14 cellular contexts compared by ENCODE assay signal in genomic region chr1:211324992-211325775, GRCh38. TPM values are rescaled to one million over a fixed set of nuclear protein-coding genes. Genes with fewer than 3 reads are reported as not detected.
DNase-seq lines count a peak whose midpoint lies in the region; ATAC-seq and TF ChIP-seq lines count a peak whose summit lies in the region.
"Had no signal": no experiment of that assay in that cellular context is flagged by ENCODE, and none has a peak within 500 bp of the region (broad histone marks: within the 10 kb centered on the region; RNA-seq: fewer than 3 reads in every experiment).

No MANE protein-coding gene starts in this region.

- H3K4me3 ChIP-seq in GM23338 = no peak overlapping the region
- H3K4me3 ChIP-seq in naive thymus-derived CD4-positive, alpha-beta T cell (ENCODE audit: low read length) = no peak overlapping the region
- H3K4me3 ChIP-seq: A549 had no signal

- H3K27me3 Mint-ChIP-seq in GM23338 (ENCODE audit: insufficient read depth, low read depth, poor library complexity) = peaks cover 18% of the 10 kb centered on the region
- no peaks in the 10 kb centered on the region for H3K27me3 Mint-ChIP-seq in activated CD4-positive, alpha-beta memory T cell treated with anti-CD3 and anti-CD28 coated beads, Interleukin-2, amount 10 ng/mL, durations not matched to agents 7 days and 5 days
- no peaks in the 10 kb centered on the region for H3K27me3 Mint-ChIP-seq in naive thymus-derived CD4-positive, alpha-beta T cell

- no peak for ATAC-seq in GM23338
- no peak for ATAC-seq in naive thymus-derived CD4-positive, alpha-beta T cell
- ATAC-seq in HG03469 (IDR thresholded peaks at IDR 0.05; ENCODE audit: unreplicated experiment) = no peak
- ATAC-seq: A549, esophagus mucosa, upper lobe of right lung had no signal

- H3K4me1 ChIP-seq in GM23338 (ENCODE audit: insufficient read depth) = peaks cover 20% of the 10 kb centered on the region
- peaks cover 9 to 38% of the 10 kb centered on the region in 2 donors for H3K4me1 ChIP-seq in naive thymus-derived CD4-positive, alpha-beta T cell (ENCODE audit: control insufficient read depth in 2 of 2, insufficient read depth in 2 of 2, low read length in 2 of 2)

- peak overlapping the region; percentile 82; the same call in 2 of the 3 replicates for H3K4me3 Mint-ChIP-seq in GM23338
- H3K4me3 Mint-ChIP-seq in activated CD4-positive, alpha-beta memory T cell treated with anti-CD3 and anti-CD28 coated beads, Interleukin-2, amount 10 ng/mL, durations not matched to agents 7 days and 5 days = peak overlapping the region; percentile 65
- H3K4me3 Mint-ChIP-seq in naive thymus-derived CD4-positive, alpha-beta T cell = peak overlapping the region; percentile 69 to 98 (median 95)

- H3K27ac ChIP-seq in GM23338 (ENCODE audit: low read depth) = no peak overlapping the region
- H3K27ac ChIP-seq in naive thymus-derived CD4-positive, alpha-beta T cell (ENCODE audit: low read depth, low read length) = no peak overlapping the region

- CTCF ChIA-PET in activated CD4-positive, alpha-beta memory T cell treated with anti-CD3 and anti-CD28 coated beads, Interleukin-2, amount 10 ng/mL, durations not matched to agents 7 days and 5 days (lab: Charles Lee) = interaction anchor here (0.6 to 6.2 kb wide), 8 partner anchors 13 to 189 kb away, joined by 3 to 55 read pairs (median 4); no protein-coding TSS in a partner anchor
- CTCF ChIA-PET in naive thymus-derived CD4-positive, alpha-beta T cell (lab: Charles Lee) = interaction anchor here (0.6 to 9.8 kb wide), 4 partner anchors 12 to 189 kb away, joined by 3 to 82 read pairs (median 14); no protein-coding TSS in a partner anchor

- DNase-seq in NCI-H345 (lab: John Stamatoyannopoulos, UW) (peak; percentile 18), NCI-H345 treated with DMSO at 0.1 percent for 48 hours (lab: John Stamatoyannopoulos, UW; ENCODE audit: unreplicated experiment) (no peak), GM23338 (ENCODE audit: low spot score) (no peak), NCI-H1930 (lab: John Stamatoyannopoulos, UW) (no peak), HT-29 (ENCODE audit: low spot score) (no peak)
- no peak for DNase-seq in activated CD4-positive, alpha-beta memory T cell treated with anti-CD3 and anti-CD28 coated beads, Interleukin-2, amount 10 ng/mL, durations not matched to agents 7 days and 5 days
- DNase-seq in naive thymus-derived CD4-positive, alpha-beta T cell = no peak
- DNase-seq: NCI-H1105 treated with DMSO at 0.1 percent for 48 hours; SHP77; stimulated activated CD4-positive, alpha-beta T cell treated with anti-CD3 and anti-CD28 coated beads, Interleukin-12 subunit alpha, Interleukin-12 subunit beta, amount 100 ng/mL, for 4 hours; upper lobe of right lung had no signal

- peaks cover 33% of the 10 kb centered on the region for H3K4me1 Mint-ChIP-seq in GM23338
- peaks cover 65% of the 10 kb centered on the region for H3K4me1 Mint-ChIP-seq in activated CD4-positive, alpha-beta memory T cell treated with anti-CD3 and anti-CD28 coated beads, Interleukin-2, amount 10 ng/mL, durations not matched to agents 7 days and 5 days
- H3K4me1 Mint-ChIP-seq in naive thymus-derived CD4-positive, alpha-beta T cell = peaks cover 38 to 59% (median 52%) of the 10 kb centered on the region in 7 donors

- H3K9me2 ChIP-seq in GM23338 (ENCODE audit: insufficient read depth) = no peaks in the 10 kb centered on the region

- no peaks in the 10 kb centered on the region for H3K9me3 ChIP-seq in naive thymus-derived CD4-positive, alpha-beta T cell (ENCODE audit: control insufficient read depth in 2 of 3, low read length in 3 of 3)
- H3K9me3 ChIP-seq: A549, upper lobe of right lung had no signal

- POLR2A ChIA-PET in activated CD4-positive, alpha-beta memory T cell treated with anti-CD3 and anti-CD28 coated beads, Interleukin-2, amount 10 ng/mL, durations not matched to agents 7 days and 5 days (lab: Charles Lee) = interaction anchor here (1.6 kb wide), 2 partner anchors 58 to 188 kb away, joined by 7 to 13 read pairs; no protein-coding TSS in a partner anchor
- POLR2A ChIA-PET in naive thymus-derived CD4-positive, alpha-beta T cell (lab: Charles Lee) = interaction anchor here (0.7 to 5.5 kb wide), 3 partner anchors 12 to 32 kb away, joined by 3 to 49 read pairs (median 3); no protein-coding TSS in a partner anchor

- no peaks in the 10 kb centered on the region for H3F3A ChIP-seq in GM23338 (replicated peaks; ENCODE audit: low read depth)

- no peak overlapping the region for H3K4me2 ChIP-seq in GM23338

- H2AFZ ChIP-seq in GM23338 = no peak overlapping the region

- peak in 1 of 2 experiments; percentile 29; a peak in 1 of 4 replicates for TF ChIP-seq CTCF in GM23338 (conservative IDR thresholded peaks at IDR 0.05; ENCODE audit: low read depth in 2 of 2)

- H3K36me3 ChIP-seq in GM23338 (ENCODE audit: insufficient read depth) = no peaks in the 10 kb centered on the region
- H3K36me3 ChIP-seq in naive thymus-derived CD4-positive, alpha-beta T cell (ENCODE audit: control insufficient read depth in 2 of 3, insufficient read depth in 3 of 3, low read length in 3 of 3) = no peaks in the 10 kb centered on the region
- H3K36me3 ChIP-seq: upper lobe of right lung had no signal

- H3K79me2 ChIP-seq in GM23338 (replicated peaks; ENCODE audit: insufficient read depth) = peaks cover 23% of the 10 kb centered on the region

- no peaks in the 10 kb centered on the region for H3K9me3 Mint-ChIP-seq in GM23338
- H3K9me3 Mint-ChIP-seq in activated CD4-positive, alpha-beta memory T cell treated with anti-CD3 and anti-CD28 coated beads, Interleukin-2, amount 10 ng/mL, durations not matched to agents 7 days and 5 days = no peaks in the 10 kb centered on the region
- peaks cover 0 to 2% (median 0%) of the 10 kb centered on the region in 11 donors for H3K9me3 Mint-ChIP-seq in naive thymus-derived CD4-positive, alpha-beta T cell

- H3K36me3 Mint-ChIP-seq in GM23338 (ENCODE audit: low read depth) = peaks cover 6% of the 10 kb centered on the region
- H3K36me3 Mint-ChIP-seq in activated CD4-positive, alpha-beta memory T cell treated with anti-CD3 and anti-CD28 coated beads, Interleukin-2, amount 10 ng/mL, durations not matched to agents 7 days and 5 days (ENCODE audit: low read depth) = peaks cover 20% of the 10 kb centered on the region
- H3K36me3 Mint-ChIP-seq in naive thymus-derived CD4-positive, alpha-beta T cell = peaks cover 0 to 17% (median 0%) of the 10 kb centered on the region in 5 donors

- peaks cover 22% of the 10 kb centered on the region for H3K27me3 ChIP-seq in GM23338 (ENCODE audit: insufficient read depth)
- no peaks in the 10 kb centered on the region for H3K27me3 ChIP-seq in naive thymus-derived CD4-positive, alpha-beta T cell (ENCODE audit: control insufficient read depth in 2 of 2, insufficient read depth in 2 of 2, low read length in 2 of 2)
- H3K27me3 ChIP-seq: upper lobe of right lung had no signal

- intact Hi-C loops in naive thymus-derived CD4-positive, alpha-beta T cell (cut with micrococcal nuclease) = loop anchor here (5.0 to 10.0 kb wide), 4 partner anchors 42 to 878 kb away; partner anchors contain the start of gene LPGAT1 (in 1 of the 2)

- H3K27ac Mint-ChIP-seq in GM23338 = no peak overlapping the region
- peak overlapping the region; percentile 92 for H3K27ac Mint-ChIP-seq in activated CD4-positive, alpha-beta memory T cell treated with anti-CD3 and anti-CD28 coated beads, Interleukin-2, amount 10 ng/mL, durations not matched to agents 7 days and 5 days
- peak overlapping the region; percentile 76 to 99 (median 96) for H3K27ac Mint-ChIP-seq in naive thymus-derived CD4-positive, alpha-beta T cell

- H4K20me1 ChIP-seq in GM23338 (replicated peaks; ENCODE audit: insufficient read depth) = no peaks in the 10 kb centered on the region; the same call in 1 of the 2 replicates

TF ChIP-seq in GM23338, 12 proteins besides CTCF, POLR2A, EP300 and RAD21 (continues in another document):
- TF ChIP-seq REST (IDR thresholded peaks at IDR 0.05; ENCODE audit: unreplicated experiment) (no peak), ZNF331 (CRISPR knock-in tag; IDR thresholded peaks at IDR 0.05; ENCODE audit: low read depth) (no peak), EZH2phosphoT487 (IDR thresholded peaks at IDR 0.05; ENCODE audit: unreplicated experiment) (no peak), ZNF114 (CRISPR knock-in tag; IDR thresholded peaks at IDR 0.05) (no peak), JUNB (IDR thresholded peaks at IDR 0.05; ENCODE audit: unreplicated experiment) (no peak)

RNA-seq across cellular contexts. Expression of gene TRAF5, which starts 1.4 kb away (rescaled TPM):
- 17.8 and 18.9 TPM in 2 replicates for total RNA-seq in GM23338 (2014; rRNA removed; shearing (Covaris generic))
- 7.4 and 9.2 TPM in 2 replicates for polyA plus RNA-seq in GM23338 (2016; fragmentation: Nextera tagmentation; extraction: Ambion mirVana)
- total RNA-seq in activated CD4-positive, alpha-beta memory T cell treated with anti-CD3 and anti-CD28 coated beads, Interleukin-2, amount 10 ng/mL, durations not matched to agents 7 days and 5 days = 10 to 100 TPM; 67.9 to 68.4 TPM
- 10 to 100 TPM; 36.2 to 72.2 (median 55.8) TPM for total RNA-seq in naive thymus-derived CD4-positive, alpha-beta T cell
- 10 to 100 TPM; 19.1 to 29.0 TPM for polyA plus RNA-seq in naive thymus-derived CD4-positive, alpha-beta T cell
- 9.4 and 10.5 TPM in 2 replicates for total RNA-seq in HT-29 (2014; rRNA removed; shearing (Covaris generic))
